ENCODE assay signal across 2 cellular contexts in genomic region chr10:10233256-10233655, GRCh38.
TF ChIP-seq lines count a peak whose summit lies in the region.

No MANE protein-coding gene starts in this region.

TF ChIP-seq in GM12878, 131 proteins besides CTCF, POLR2A, EP300 and RAD21 (continued from another document):
- TF ChIP-seq CUX1 (IDR thresholded peaks at IDR 0.05; ENCODE audit: insufficient replicate concordance, low read depth, low read length) (no peak), ATF7 (IDR thresholded peaks at IDR 0.05; ENCODE audit: low read depth) (no peak), WRNIP1 (IDR thresholded peaks at IDR 0.05; ENCODE audit: borderline replicate concordance, low read depth, low read length) (no peak), ESRRA (IDR thresholded peaks at IDR 0.05; ENCODE audit: low read length) (no peak), STAT3 (IDR thresholded peaks at IDR 0.05; ENCODE audit: low read depth, low read length) (no peak), MYC (IDR thresholded peaks at IDR 0.05; ENCODE audit: insufficient read depth, insufficient read length, insufficient replicate concordance, low read length, severe bottlenecking) (no peak), CEBPB (IDR thresholded peaks at IDR 0.05; ENCODE audit: borderline replicate concordance in 1 of 2, low read depth in 2 of 2, low read length in 2 of 2) (no peak), JUND (IDR thresholded peaks at IDR 0.05; ENCODE audit: low read depth, low read length) (no peak), CREB1 (IDR thresholded peaks at IDR 0.05; ENCODE audit: low read depth) (no peak), SKIL (IDR thresholded peaks at IDR 0.05; ENCODE audit: low read depth, poor library complexity, severe bottlenecking) (no peak), JUNB (IDR thresholded peaks at IDR 0.05) (no peak), ZNF207 (IDR thresholded peaks at IDR 0.05; ENCODE audit: borderline replicate concordance) (no peak), IKZF2 (IDR thresholded peaks at IDR 0.05) (no peak), TAF1 (IDR thresholded peaks at IDR 0.05; ENCODE audit: borderline replicate concordance, low read depth, low read length) (no peak), GATAD2B (conservative IDR thresholded peaks at IDR 0.05; ENCODE audit: low read depth) (no peak)

TF ChIP-seq in endothelial cell of umbilical vein, 7 proteins besides CTCF, POLR2A, EP300 and RAD21 (continued from another document):
- no peak for TF ChIP-seq FOS (IDR thresholded peaks at IDR 0.05; ENCODE audit: borderline replicate concordance, insufficient read depth, low read length)
- TF ChIP-seq MYC (IDR thresholded peaks at IDR 0.05; ENCODE audit: low read depth, low read length), result no peak
- TF ChIP-seq GATA2 (IDR thresholded peaks at IDR 0.05; ENCODE audit: insufficient read depth, insufficient read length, low read depth, low read length), result no peak
